In the genomic region with DNA sequence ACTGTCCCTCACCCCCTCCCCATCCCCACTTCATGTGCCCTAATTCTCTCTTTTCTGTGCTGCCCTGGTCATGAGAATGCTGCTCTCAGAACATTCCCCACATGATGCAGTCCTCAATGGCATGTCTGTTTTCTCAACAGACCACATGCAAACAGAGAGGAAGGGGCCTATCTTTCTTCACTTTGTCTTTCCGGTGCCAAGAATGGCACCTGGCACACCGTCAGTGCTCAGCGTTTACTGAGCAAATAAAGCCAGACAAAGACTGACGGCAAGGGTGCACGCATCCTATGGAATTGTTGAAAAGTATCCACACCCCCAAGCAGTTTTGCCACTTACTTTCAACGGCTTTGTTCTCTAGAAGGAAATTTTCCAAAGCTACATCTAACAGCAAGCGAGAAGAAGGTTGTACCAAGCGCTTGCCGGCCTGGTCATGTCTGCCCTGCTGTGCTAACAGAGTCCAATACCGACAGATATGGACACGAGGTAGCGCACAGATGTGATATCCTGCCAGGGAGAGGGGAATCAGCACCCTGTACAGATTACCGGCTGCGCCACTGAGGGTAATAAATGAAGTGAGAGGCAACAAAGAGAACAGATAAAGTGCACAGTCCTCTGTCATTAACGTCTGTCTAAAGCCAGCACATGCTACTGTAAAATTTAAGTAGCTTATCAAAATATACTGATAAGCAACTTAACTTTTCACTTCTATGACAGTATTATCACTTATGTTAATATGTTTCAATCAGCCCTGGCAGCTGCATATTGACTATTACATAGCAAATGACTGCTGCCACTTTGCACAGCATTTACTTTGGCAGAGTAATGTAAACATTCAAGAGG, we compare ENCODE assay signal across 12 cellular contexts.
DNase-seq lines count a peak whose midpoint lies in the region; ATAC-seq and TF ChIP-seq lines count a peak whose summit lies in the region.
"Had no signal": no experiment of that assay in that cellular context is flagged by ENCODE, and none has a peak within 500 bp of the region (broad histone marks: within the 10 kb centered on the region; RNA-seq: fewer than 3 reads in every experiment).

No MANE protein-coding gene starts in this region.

- peaks cover 24% of the 10 kb centered on the region for H3K79me2 ChIP-seq in OCI-LY3 (ENCODE audit: low read length)

- no peak overlapping the region for H2AFZ ChIP-seq in OCI-LY3 (ENCODE audit: low read depth, low read length)

- intact Hi-C loops in left lung (cut with DNase I): no loop called here

- no peak for TF ChIP-seq CTCF in C4-2B (conservative IDR thresholded peaks at IDR 0.05)
- TF ChIP-seq CTCF in OCI-LY3 (IDR thresholded peaks at IDR 0.05; ENCODE audit: low read depth, low read length): no peak
- no peak for TF ChIP-seq CTCF in left lung (IDR thresholded peaks at IDR 0.05)

- peak overlapping the region; percentile 53 for H3K4me3 ChIP-seq in OCI-LY3 (ENCODE audit: low read length)
- no peak overlapping the region for H3K4me3 ChIP-seq in left lung

- H3K27ac ChIP-seq in C4-2B: peak overlapping the region; percentile 71
- peak overlapping the region; percentile 80 for H3K27ac ChIP-seq in OCI-LY3 (ENCODE audit: low read length)
- H3K27ac ChIP-seq in left lung: no peak overlapping the region

- H3K9ac ChIP-seq in OCI-LY3 (ENCODE audit: low read length): peak overlapping the region; percentile 31; the same call in 1 of the 2 replicates

- peaks cover 39% of the 10 kb centered on the region for H4K20me1 ChIP-seq in OCI-LY3 (ENCODE audit: insufficient read depth, low read length)

- H3K36me3 ChIP-seq in OCI-LY3 (replicated peaks; ENCODE audit: low read depth, low read length): peaks cover 9% of the 10 kb centered on the region
- H3K36me3 ChIP-seq in left lung: peaks cover 0 to 5% of the 10 kb centered on the region in 2 donors

- peak overlapping the region; percentile 73 for H3K4me2 ChIP-seq in OCI-LY3 (ENCODE audit: low read length)

- H3K9me3 ChIP-seq in OCI-LY3 (ENCODE audit: insufficient read depth, low read length) (no peaks in the 10 kb centered on the region), left lung (peaks cover 0 to 2% of the 10 kb centered on the region in 2 donors)

- no peaks in the 10 kb centered on the region for H3K27me3 ChIP-seq in OCI-LY3 (ENCODE audit: low read depth, low read length)
- H3K27me3 ChIP-seq in left lung: no peaks in the 10 kb centered on the region

- H3K4me1 ChIP-seq in OCI-LY3 (ENCODE audit: low read length) (peaks cover 42% of the 10 kb centered on the region), left lung (peaks cover 10 to 24% of the 10 kb centered on the region in 2 donors)

- peak; percentile 76 for ATAC-seq in left lung
- ATAC-seq in HG03135 (IDR thresholded peaks at IDR 0.05; ENCODE audit: unreplicated experiment): no peak
- ATAC-seq in HG03045 (IDR thresholded peaks at IDR 0.05; ENCODE audit: unreplicated experiment): no peak
- ATAC-seq: CD8-positive, alpha-beta T cell had no signal

- DNase-seq in NCI-H1105 (lab: John Stamatoyannopoulos, UW): peak; percentile 81
- no peak for DNase-seq in left lung
- no peak for DNase-seq in MV-4-11 (lab: John Stamatoyannopoulos, UW)
- DNase-seq in medulla oblongata (ENCODE audit: extremely low spot score): no peak
- DNase-seq: CD8-positive, alpha-beta T cell; natural killer cell; NCI-H2227 treated with DMSO at 0.1 percent for 48 hours; stimulated activated CD4-positive, alpha-beta T cell treated with anti-CD3 and anti-CD28 coated beads, Interleukin-1b, Interleukin-23, amount 100 ng/mL, for 48 hours had no signal

Comparison
In these comparisons a context has a peak if more than half of its experiments do, and no peak if none do; other contexts are left out.
1. H3K27ac ChIP-seq: peak in C4-2B (single experiment) and OCI-LY3 (single experiment); none in left lung (0 of 2).